25 cellular contexts compared by ENCODE assay signal in the genomic region with DNA sequence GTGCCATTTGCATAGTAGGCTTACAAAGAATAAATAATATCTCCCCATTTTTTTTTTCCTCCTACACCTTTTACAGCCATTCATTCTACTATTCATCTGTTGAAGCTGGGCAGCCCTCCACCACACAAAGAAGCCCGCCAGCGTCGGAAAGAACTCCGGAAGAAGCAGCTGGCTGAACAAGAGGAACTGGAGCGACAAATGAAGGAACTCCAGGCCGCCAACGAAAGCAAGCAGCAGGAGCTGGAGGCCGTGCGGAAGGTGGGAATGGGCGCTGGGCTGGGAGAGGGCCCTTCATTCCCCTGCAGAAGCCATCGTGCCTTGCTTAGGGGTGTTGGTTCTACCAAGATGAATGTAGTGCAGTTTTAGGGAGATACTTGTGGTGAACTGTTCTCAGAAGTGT.
"Had no signal": no experiment of that assay in that cellular context is flagged by ENCODE, and none has a peak within 500 bp of the region (broad histone marks: within the 10 kb centered on the region; RNA-seq: fewer than 3 reads in every experiment).

No MANE protein-coding gene starts in this region.

- H3K4me2 ChIP-seq: smooth muscle cell had no signal

- H3K4me1 ChIP-seq: adrenal gland, ascending aorta, colonic mucosa, sigmoid colon had no signal

- DNase-seq: activated CD4-positive, alpha-beta T cell treated with anti-CD3 and anti-CD28 coated beads, Interleukin-2, amount 50 U/mL, for 4 hours; activated CD8-positive, alpha-beta memory T cell treated with anti-CD3 and anti-CD28 coated beads for 24 hours; activated CD8-positive, alpha-beta memory T cell treated with anti-CD3 and anti-CD28 coated beads, Interleukin-2, amount 50 U/mL, for 4 hours; activated naive CD4-positive, alpha-beta T cell; activated T-cell treated with anti-CD3 and anti-CD28 coated beads, Interleukin-2, amount 50 U/mL, for 24 hours; adrenal gland; brain microvascular endothelial cell; colonic mucosa; heart left ventricle; islet precursor cell; left cardiac atrium; nephron progenitor cell; sigmoid colon; stimulated activated CD4-positive, alpha-beta T cell treated with anti-CD3 and anti-CD28 coated beads, Interleukin-15, amount 100 ng/mL, for 24 hours; stimulated activated CD8-positive, alpha-beta memory T cell treated with anti-CD3 and anti-CD28 coated beads, Interleukin-4, amount 100 ng/mL, for 48 hours; stimulated activated naive CD4-positive, alpha-beta T cell treated with Interleukin-2 at 50 U/mL for 16 hours; T-cell had no signal

- H3K27ac ChIP-seq: adrenal gland, ascending aorta, brain microvascular endothelial cell, colonic mucosa, epithelial cell of prostate, gastroesophageal sphincter, heart left ventricle, sigmoid colon, VCaP had no signal

- H3K4me1 Mint-ChIP-seq: nephron progenitor cell had no signal

- H3K4me3 Mint-ChIP-seq: activated naive CD8-positive, alpha-beta T cell; activated T-cell treated with anti-CD3 and anti-CD28 coated beads, Interleukin-2, amount 50 U/mL, for 24 hours; nephron progenitor cell; T-cell; T-helper 2 cell treated with Interferon-gamma antibody and Interleukin-4, amounts not matched to agents 5 μg/mL and 100 μg/mL, for 36 hours had no signal

- H3K27ac Mint-ChIP-seq: activated naive CD8-positive, alpha-beta T cell; activated T-cell treated with anti-CD3 and anti-CD28 coated beads, Interleukin-2, amount 50 U/mL, for 24 hours; activated T-helper 2 cell treated with anti-CD3 and anti-CD28 coated beads, Interferon-gamma antibody, Interleukin-2, Interleukin-4, amounts not matched to agents 10 μg/mL and 5 μg/mL and 100 μg/mL, durations not matched to agents 14 hours and 24 hours and 36 hours; nephron progenitor cell; T-cell; T-helper 2 cell treated with Interferon-gamma antibody and Interleukin-4, amounts not matched to agents 5 μg/mL and 100 μg/mL, for 36 hours had no signal

- H3K9me3 ChIP-seq: adrenal gland, colonic mucosa, gastroesophageal sphincter, sigmoid colon had no signal

- H3K36me3 ChIP-seq: colonic mucosa had no signal

- H3K4me3 ChIP-seq: adrenal gland, ascending aorta, colonic mucosa, gastroesophageal sphincter, heart left ventricle, sigmoid colon, smooth muscle cell had no signal

- H3K27me3 Mint-ChIP-seq: activated naive CD8-positive, alpha-beta T cell; activated T-cell treated with anti-CD3 and anti-CD28 coated beads, Interleukin-2, amount 50 U/mL, for 24 hours; T-cell had no signal

- H3K27me3 ChIP-seq: adrenal gland, ascending aorta, brain microvascular endothelial cell, colonic mucosa, gastroesophageal sphincter, heart left ventricle, sigmoid colon had no signal
